In genomic region chr6:47241742-47242482, GRCh38 we compare ENCODE assay signal across 9 cellular contexts.
DNase-seq lines count a peak whose midpoint lies in the region; ATAC-seq lines count a peak whose summit lies in the region.
"Had no signal": no experiment of that assay in that cellular context is flagged by ENCODE, and none has a peak within 500 bp of the region (broad histone marks: within the 10 kb centered on the region; RNA-seq: fewer than 3 reads in every experiment).

No MANE protein-coding gene starts in this region.

- H3K36me3 ChIP-seq in esophagus (ENCODE audit: control insufficient read depth in 2 of 2, insufficient read depth in 2 of 2, low read length in 1 of 2): no peaks in the 10 kb centered on the region

- no peaks in the 10 kb centered on the region for H3K27me3 ChIP-seq in esophagus (ENCODE audit: control insufficient read depth in 1 of 2, insufficient read depth in 2 of 2, low read length in 2 of 2)

- H3K27ac ChIP-seq in esophagus (ENCODE audit: low read depth in 2 of 2, low read length in 1 of 2): peak overlapping the region; percentile 15 to 49

- H3K4me1 ChIP-seq in esophagus (ENCODE audit: control insufficient read depth in 2 of 2, insufficient read depth in 2 of 2, low read length in 1 of 2): no peaks in the 10 kb centered on the region

- DNase-seq in NCI-H524 (lab: John Stamatoyannopoulos, UW): peak; percentile 2 to 67
- DNase-seq in renal cortical epithelial cell (ENCODE audit: low read depth): peak; percentile 40
- no peak for DNase-seq in dermis blood vessel endothelial cell
- no peak for DNase-seq in midbrain (lab: John Stamatoyannopoulos, UW)
- no peak for DNase-seq in NCI-H1092 (lab: John Stamatoyannopoulos, UW)

- ATAC-seq in GM18909 (IDR thresholded peaks at IDR 0.05; ENCODE audit: poor library complexity, unreplicated experiment) (peak; percentile 0), GM18868 (IDR thresholded peaks at IDR 0.05; ENCODE audit: unreplicated experiment) (no peak)

- H3K4me3 ChIP-seq in esophagus (ENCODE audit: low read depth in 1 of 2, low read length in 2 of 2): no peak overlapping the region
- H3K4me3 ChIP-seq: lung had no signal

- H3K9me3 ChIP-seq in esophagus (ENCODE audit: control insufficient read depth in 2 of 2, insufficient read depth in 1 of 2, low read depth in 1 of 2, low read length in 1 of 2): no peaks in the 10 kb centered on the region

- 67 to 73% methylated on average over 4 of the region's 4 CpGs for WGBS in esophagus, 2 donors

Comparison
In these comparisons a context has a peak if more than half of its experiments do, and no peak if none do; other contexts are left out.
1. DNase-seq: peak in NCI-H524 (2 of 2) and renal cortical epithelial cell (single experiment); none in dermis blood vessel endothelial cell (single experiment), midbrain (single experiment) and NCI-H1092 (single experiment).